9 cellular contexts compared by ENCODE assay signal in genomic region chr18:59994357-59994756, GRCh38.
A peak's percentile ranks its signal among the peaks of the same experiment; 100 is the strongest.
DNase-seq lines count a peak whose midpoint lies in the region; ATAC-seq, FAIRE-seq and TF ChIP-seq lines count a peak whose summit lies in the region.
"Had no signal": no experiment of that assay in that cellular context is flagged by ENCODE, and none has a peak within 500 bp of the region (broad histone marks: within the 10 kb centered on the region; RNA-seq: fewer than 3 reads in every experiment).

No MANE protein-coding gene starts in this region.

- TF ChIP-seq CTCF in WERI-Rb-1 (IDR thresholded peaks at IDR 0.05; ENCODE audit: low read depth, low read length) (peak; percentile 33), D721Med (IDR thresholded peaks at IDR 0.05; ENCODE audit: insufficient read depth, missing control alignments) (no peak)

- no peaks in the 10 kb centered on the region for H3K9me3 ChIP-seq in WERI-Rb-1 (ENCODE audit: severe bottlenecking)

- ATAC-seq in GM18520 (IDR thresholded peaks at IDR 0.05; ENCODE audit: unreplicated experiment) (peak; percentile 52), HG03354 (IDR thresholded peaks at IDR 0.05; ENCODE audit: poor library complexity, severe bottlenecking, unreplicated experiment) (peak; percentile 61)

- no peaks in the 10 kb centered on the region for H3K36me3 ChIP-seq in WERI-Rb-1

- peak; percentile 14 for DNase-seq in A172 (ENCODE audit: low spot score)
- no peak for DNase-seq in WERI-Rb-1
- no peak for DNase-seq in SHP77 treated with DMSO at 0.1 percent for 48 hours (lab: John Stamatoyannopoulos, UW)
- DNase-seq in D721Med (ENCODE audit: insufficient read length, low spot score): no peak
- DNase-seq in NK-92 (lab: John Stamatoyannopoulos, UW; ENCODE audit: unreplicated experiment): no peak
- no peak for DNase-seq in anterior cingulate cortex (lab: John Stamatoyannopoulos, UW)
- DNase-seq: activated CD4-positive, alpha-beta T cell treated with anti-CD3 and anti-CD28 coated beads for 48 hours had no signal

- FAIRE-seq in D721Med (lab: Jason Lieb, UNC): no peak

- no peak overlapping the region for H3K27ac ChIP-seq in WERI-Rb-1

- no peaks in the 10 kb centered on the region for H3K27me3 ChIP-seq in WERI-Rb-1 (ENCODE audit: insufficient read depth, low read depth, severe bottlenecking)

- H3K4me3 ChIP-seq in WERI-Rb-1 (ENCODE audit: low read depth, low read length): no peak overlapping the region
